25 cellular contexts compared by ENCODE assay signal in the genomic region with DNA sequence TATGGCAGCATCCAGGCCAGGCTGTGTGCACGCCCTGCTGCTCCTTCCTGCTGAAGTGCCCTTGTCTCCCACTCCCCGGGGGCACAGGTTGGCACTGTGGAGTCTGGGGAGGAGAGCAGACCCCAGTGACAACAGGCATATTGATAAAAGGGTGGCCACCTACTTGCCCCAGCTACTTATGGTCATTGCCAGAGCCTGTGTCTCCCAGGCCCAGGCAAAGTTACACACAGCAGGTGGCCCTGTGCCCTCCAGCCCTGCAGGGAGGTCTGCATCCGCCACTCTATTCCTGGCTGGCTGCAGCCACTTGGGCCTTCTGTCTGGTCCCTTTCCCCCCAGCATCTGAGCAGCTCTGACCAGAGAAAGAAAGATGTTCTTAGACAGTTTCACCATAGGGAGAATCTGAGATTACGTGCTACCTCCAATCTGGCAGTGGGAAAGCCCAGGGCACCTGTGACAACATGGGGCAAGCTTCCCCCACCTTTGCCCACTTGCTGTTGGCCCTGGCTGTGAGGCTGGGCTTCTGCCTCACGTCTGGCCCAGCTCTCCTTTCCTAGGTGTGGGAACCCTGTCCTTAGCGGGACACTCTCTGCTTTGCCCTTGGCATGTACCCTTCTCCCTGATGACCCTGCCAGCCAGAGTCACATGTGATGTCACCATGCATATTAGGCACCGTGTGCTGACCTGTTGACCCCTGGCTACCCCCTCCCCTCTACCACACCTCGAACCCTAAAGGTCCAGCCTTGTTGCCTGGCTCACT. TPM values are rescaled to one million over a fixed set of nuclear protein-coding genes. Genes with fewer than 3 reads are reported as not detected.
DNase-seq lines count a peak whose midpoint lies in the region; ATAC-seq, FAIRE-seq and TF ChIP-seq lines count a peak whose summit lies in the region.
"Had no signal": no experiment of that assay in that cellular context is flagged by ENCODE, and none has a peak within 500 bp of the region (broad histone marks: within the 10 kb centered on the region; RNA-seq: fewer than 3 reads in every experiment).

No MANE protein-coding gene starts in this region.

- no peak; the same call in 2 of the 3 replicates for ATAC-seq in SK-N-SH treated with all-trans-retinoic acid at 6 μM for 48 hours
- no peak for ATAC-seq in HG02642 (IDR thresholded peaks at IDR 0.05; ENCODE audit: poor library complexity, unreplicated experiment)

- POLR2A ChIA-PET in SK-N-SH (lab: Yijun Ruan, JAX): interaction anchor here (1.6 kb wide), 1 partner anchor 160 kb away, joined by 5 read pairs; no protein-coding TSS in a partner anchor

- no peak overlapping the region for H3K9ac ChIP-seq in SK-N-SH
- H3K9ac ChIP-seq: BLaER1 treated with 17β-estradiol and CSF1 and Interleukin-3, amounts not matched to agents 10 nM and 100 nM; GM23248 had no signal

- DNase-seq in SK-N-SH (peak; percentile 75), bronchial epithelial cell (ENCODE audit: low read depth) (no peak), islet precursor cell (peak; percentile 37), osteocyte (ENCODE audit: extremely low spot score, unreplicated experiment) (peak; percentile 65), caudate nucleus (lab: John Stamatoyannopoulos, UW) (no peak), Peyer's patch (no peak)
- DNase-seq: BE2C; Calu3; CD4-positive, alpha-beta T cell; COR-L47; DMS53; DND-41; GM23248; H7; HCEC 1CT had no signal

- H3K27ac Mint-ChIP-seq in osteocyte (ENCODE audit: unreplicated experiment): no peak overlapping the region
- H3K27ac Mint-ChIP-seq: CD4-positive, alpha-beta T cell had no signal

- no peak for TF ChIP-seq CTCF in SK-N-SH (IDR thresholded peaks at IDR 0.05)
- no peak for TF ChIP-seq CTCF in bronchial epithelial cell (IDR thresholded peaks at IDR 0.05; ENCODE audit: insufficient read depth, low read length, severe bottlenecking)
- no peak for TF ChIP-seq CTCF in osteocyte (IDR thresholded peaks at IDR 0.05)
- TF ChIP-seq CTCF in Peyer's patch (IDR thresholded peaks at IDR 0.05): no peak

- no peak overlapping the region for H3K4me3 ChIP-seq in SK-N-SH (ENCODE audit: low read depth in 2 of 2, low read length in 1 of 2)
- no peak overlapping the region for H3K4me3 ChIP-seq in bronchial epithelial cell (ENCODE audit: low read depth, low read length)
- no peak overlapping the region for H3K4me3 ChIP-seq in Peyer's patch
- H3K4me3 ChIP-seq: BLaER1 treated with 17β-estradiol and CSF1 and Interleukin-3, amounts not matched to agents 10 nM and 100 nM; GM23248 had no signal

- CTCF ChIA-PET in SK-N-SH (lab: Yijun Ruan, JAX): interaction anchor here (0.7 to 2.6 kb wide), 6 partner anchors 12 to 444 kb away, joined by 3 to 8 read pairs (median 4); partner anchors contain the start of gene GALNT18

- TF ChIP-seq POLR2A in Peyer's patch (IDR thresholded peaks at IDR 0.05): no peak

- H2AFZ ChIP-seq in SK-N-SH (ENCODE audit: low read depth): no peak overlapping the region
- H2AFZ ChIP-seq: GM23248 had no signal

- peak overlapping the region in 1 of 2 experiments; percentile 93; a peak in 2 of 4 replicates for H3K27ac ChIP-seq in SK-N-SH (ENCODE audit: low read depth in 2 of 2, low read length in 1 of 2)
- no peak overlapping the region for H3K27ac ChIP-seq in caudate nucleus (ENCODE audit: low read depth, low read length)
- H3K27ac ChIP-seq in Peyer's patch: no peak overlapping the region
- H3K27ac ChIP-seq: 22Rv1; BLaER1 treated with 17β-estradiol and CSF1 and Interleukin-3, amounts not matched to agents 10 nM and 100 nM; GM23248 had no signal

- H3K9me2 ChIP-seq in SK-N-SH: no peaks in the 10 kb centered on the region

- H3K27me3 ChIP-seq in SK-N-SH (ENCODE audit: insufficient read depth) (no peaks in the 10 kb centered on the region), bronchial epithelial cell (ENCODE audit: control insufficient read depth, insufficient read depth, low read length) (no peaks in the 10 kb centered on the region), Peyer's patch (no peaks in the 10 kb centered on the region)
- H3K27me3 ChIP-seq: BE2C; BLaER1 treated with 17β-estradiol and CSF1 and Interleukin-3, amounts not matched to agents 10 nM and 100 nM had no signal

- H3F3A ChIP-seq in SK-N-SH (replicated peaks; ENCODE audit: insufficient read depth): no peaks in the 10 kb centered on the region

- no peaks in the 10 kb centered on the region for H3K9me3 Mint-ChIP-seq in osteocyte (ENCODE audit: unreplicated experiment)
- H3K9me3 Mint-ChIP-seq: CD4-positive, alpha-beta T cell had no signal

- peak; percentile 93 for FAIRE-seq in bronchial epithelial cell (lab: Jason Lieb, UNC)
- FAIRE-seq: A204.1, G401.6, GM12892, GM19239, H1 had no signal

- H3K27me3 Mint-ChIP-seq in osteocyte (ENCODE audit: unreplicated experiment): no peaks in the 10 kb centered on the region
- H3K27me3 Mint-ChIP-seq: CD4-positive, alpha-beta T cell had no signal

- H3K36me3 ChIP-seq in SK-N-SH (replicated peaks in 1 of 2; ENCODE audit: control insufficient read depth in 1 of 2, insufficient read depth in 2 of 2, low read length in 1 of 2) (no peaks in the 10 kb centered on the region), bronchial epithelial cell (ENCODE audit: control insufficient read depth, insufficient read depth, low read length) (peaks cover 4% of the 10 kb centered on the region), Peyer's patch (no peaks in the 10 kb centered on the region)
- H3K36me3 ChIP-seq: BE2C; BLaER1 treated with 17β-estradiol and CSF1 and Interleukin-3, amounts not matched to agents 10 nM and 100 nM had no signal

- H3K4me2 ChIP-seq in SK-N-SH: no peak overlapping the region
- H3K4me2 ChIP-seq: BLaER1 treated with 17β-estradiol and CSF1 and Interleukin-3, amounts not matched to agents 10 nM and 100 nM had no signal

- WGBS in SK-N-SH (ENCODE audit: low lambda C conversion rate): 47% methylated on average over 7 of the region's 8 CpGs

- TF ChIP-seq RAD21 in SK-N-SH (IDR thresholded peaks at IDR 0.05; ENCODE audit: low read length): 0 out of 2 replicates have a peak, but pooled peaks have one; percentile 5

- H3K36me3 Mint-ChIP-seq in osteocyte (ENCODE audit: unreplicated experiment): peaks cover 33% of the 10 kb centered on the region
- H3K36me3 Mint-ChIP-seq: CD14-positive monocyte had no signal

- TF ChIP-seq EP300 in SK-N-SH (IDR thresholded peaks at IDR 0.05; ENCODE audit: borderline replicate concordance in 1 of 2, low read depth in 1 of 2, low read length in 1 of 2): peak in 1 of 2 experiments; percentile 52; a peak in 1 of 4 replicates

- peaks cover 0 to 29% of the 10 kb centered on the region in 2 experiments; a peak in 2 of 4 replicates for H3K4me1 ChIP-seq in SK-N-SH (ENCODE audit: control insufficient read depth in 1 of 2, insufficient read depth in 2 of 2, low read depth in 1 of 2, low read length in 1 of 2)
- H3K4me1 ChIP-seq in Peyer's patch: no peaks in the 10 kb centered on the region
- H3K4me1 ChIP-seq: BE2C; BLaER1 treated with 17β-estradiol and CSF1 and Interleukin-3, amounts not matched to agents 10 nM and 100 nM had no signal

- no peaks in the 10 kb centered on the region for H4K20me1 ChIP-seq in SK-N-SH (ENCODE audit: insufficient read depth)

- H3K9me3 ChIP-seq in SK-N-SH (no peaks in the 10 kb centered on the region), Peyer's patch (no peaks in the 10 kb centered on the region)
- H3K9me3 ChIP-seq: BE2C; BLaER1 treated with 17β-estradiol and CSF1 and Interleukin-3, amounts not matched to agents 10 nM and 100 nM had no signal

- no peak overlapping the region for H3K4me3 Mint-ChIP-seq in osteocyte (ENCODE audit: unreplicated experiment)
- H3K4me3 Mint-ChIP-seq: CD14-positive monocyte; CD4-positive, alpha-beta T cell had no signal

- H3K4me1 Mint-ChIP-seq in osteocyte (ENCODE audit: unreplicated experiment): peaks cover 8% of the 10 kb centered on the region
- H3K4me1 Mint-ChIP-seq: CD14-positive monocyte had no signal

- H3K79me2 ChIP-seq in SK-N-SH (ENCODE audit: insufficient read depth): no peaks in the 10 kb centered on the region

TF ChIP-seq in SK-N-SH, 30 proteins besides CTCF, POLR2A, EP300 and RAD21:
- TF ChIP-seq TCF12 (IDR thresholded peaks at IDR 0.05): no peak
- peak; percentile 46; the same call in 1 of the 2 replicates for TF ChIP-seq GATA2 (CRISPR knock-in tag; IDR thresholded peaks at IDR 0.05)
- TF ChIP-seq CHD2 (IDR thresholded peaks at IDR 0.05; ENCODE audit: low read length, partially characterized antibody): peak; percentile 21
- no peak for TF ChIP-seq SMC3 (IDR thresholded peaks at IDR 0.05; ENCODE audit: low read depth, low read length)
TF ChIP-seq in SK-N-SH: peak in this region for 2.

TF ChIP-seq in SK-N-SH treated with all-trans-retinoic acid at 6 μM for 48 hours, 23 proteins besides CTCF, POLR2A, EP300 and RAD21 (continues in another document):
- TF ChIP-seq CSDC2 (CRISPR knock-in tag; IDR thresholded peaks at IDR 0.05): no peak
- no peak for TF ChIP-seq ISL1 (CRISPR knock-in tag; IDR thresholded peaks at IDR 0.05)
- TF ChIP-seq, protein P1, sequence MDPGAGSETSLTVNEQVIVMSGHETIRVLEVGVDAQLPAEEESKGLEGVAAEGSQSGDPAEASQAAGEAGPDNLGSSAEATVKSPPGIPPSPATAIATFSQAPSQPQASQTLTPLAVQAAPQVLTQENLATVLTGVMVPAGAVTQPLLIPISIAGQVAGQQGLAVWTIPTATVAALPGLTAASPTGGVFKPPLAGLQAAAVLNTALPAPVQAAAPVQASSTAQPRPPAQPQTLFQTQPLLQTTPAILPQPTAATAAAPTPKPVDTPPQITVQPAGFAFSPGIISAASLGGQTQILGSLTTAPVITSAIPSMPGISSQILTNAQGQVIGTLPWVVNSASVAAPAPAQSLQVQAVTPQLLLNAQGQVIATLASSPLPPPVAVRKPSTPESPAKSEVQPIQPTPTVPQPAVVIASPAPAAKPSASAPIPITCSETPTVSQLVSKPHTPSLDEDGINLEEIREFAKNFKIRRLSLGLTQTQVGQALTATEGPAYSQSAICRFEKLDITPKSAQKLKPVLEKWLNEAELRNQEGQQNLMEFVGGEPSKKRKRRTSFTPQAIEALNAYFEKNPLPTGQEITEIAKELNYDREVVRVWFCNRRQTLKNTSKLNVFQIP (CRISPR knock-in tag; IDR thresholded peaks at IDR 0.05; ENCODE audit: borderline replicate concordance, low read depth): no peak
- TF ChIP-seq SNAI2 (CRISPR knock-in tag; IDR thresholded peaks at IDR 0.05): no peak

RNA-seq across cellular contexts. Expression of gene CSNK2A3, which starts 25.3 kb away (rescaled TPM):
- 0.31 and 0.97 TPM in 2 replicates for polyA plus RNA-seq in SK-N-SH (2012; rRNA removed)
- polyA plus RNA-seq in SK-N-SH (2012; cell fraction: cytosol; rRNA removed): 1.6 and 3.2 TPM in 2 replicates
- 0.35 and 1.2 TPM in 2 replicates for polyA plus RNA-seq in SK-N-SH (2012; cell fraction: nucleus; rRNA removed)
- total RNA-seq in bronchial epithelial cell: 2.1 and 2.8 TPM in 2 replicates
- 1.0 and 2.1 TPM in 2 replicates for total RNA-seq in osteocyte
- total RNA-seq in Peyer's patch: 1 to 10 TPM in 3 of 4 donors, not detected in 1; 1.6 to 8.3 (median 2.0) TPM

Comparison
In these comparisons a context has a peak if more than half of its experiments do, and no peak if none do; other contexts are left out.
1. DNase-seq: peak in SK-N-SH (single experiment), islet precursor cell (single experiment) and osteocyte (single experiment); none in bronchial epithelial cell (single experiment), caudate nucleus (0 of 61) and Peyer's patch (0 of 3).